Comparison of ENCODE assay signal across 8 cellular contexts in the genomic region with DNA sequence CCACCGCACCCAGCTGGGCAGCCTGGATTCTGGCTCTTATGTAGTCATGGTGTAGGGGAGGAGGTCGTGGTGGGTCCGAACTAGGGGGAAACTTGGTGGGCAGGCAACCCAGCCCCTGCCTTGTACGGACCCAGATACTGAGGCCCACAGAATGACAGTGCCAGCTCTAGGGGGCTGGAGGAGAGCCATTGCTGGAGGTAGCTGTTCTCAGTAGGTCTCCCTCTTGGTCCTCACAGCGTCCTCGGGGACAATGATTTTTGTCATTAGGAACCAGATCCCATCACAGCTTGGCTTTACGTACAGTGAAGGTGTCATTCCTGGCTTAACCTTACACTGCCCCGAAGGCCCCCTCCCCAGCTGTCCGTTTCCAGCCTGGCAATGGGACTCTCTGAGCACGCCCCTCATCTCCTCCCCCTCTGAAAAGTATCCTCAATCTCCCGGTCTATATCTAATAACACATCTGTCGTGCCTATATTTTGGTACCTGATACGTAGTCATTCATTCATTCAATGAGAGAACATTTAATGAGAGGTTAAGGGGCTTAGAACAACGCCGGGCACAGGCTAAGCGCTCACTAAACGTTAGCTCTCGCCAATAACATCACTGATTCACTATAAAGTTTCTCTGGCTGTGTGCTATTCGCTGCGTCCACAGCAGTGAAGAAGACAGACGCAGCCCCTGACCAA. TPM values are rescaled to one million over a fixed set of nuclear protein-coding genes. Genes with fewer than 3 reads are reported as not detected.
DNase-seq lines count a peak whose midpoint lies in the region; ATAC-seq and TF ChIP-seq lines count a peak whose summit lies in the region.

No MANE protein-coding gene starts in this region.

- H3K4me2 ChIP-seq in PC-9: peak overlapping the region; percentile 74

- peaks cover 57% of the 10 kb centered on the region for H3K4me1 ChIP-seq in PC-9 (replicated peaks; ENCODE audit: insufficient read depth)
- peaks cover 39 to 77% (median 67%) of the 10 kb centered on the region in 4 donors for H3K4me1 ChIP-seq in esophagus muscularis mucosa
- peaks cover 32% of the 10 kb centered on the region for H3K4me1 ChIP-seq in psoas muscle

- WGBS in esophagus muscularis mucosa: 41% methylated on average over 21 of the region's 21 CpGs
- WGBS in psoas muscle, 3 donors: 47 to 51% (median 47%) methylated on average over 21 of the region's 21 CpGs

- H3K4me3 ChIP-seq in GM06990 (replicated peaks; ENCODE audit: low read depth, low read length) (0 out of 2 replicates have a peak overlapping the region, but pooled peaks have one; percentile 7), PC-9 (peak overlapping the region; percentile 76; the same call in 1 of the 2 replicates), esophagus muscularis mucosa (peak overlapping the region; percentile 97 to 100 (median 100)), psoas muscle (peak overlapping the region; percentile 98)

- no peak for TF ChIP-seq EP300 in esophagus muscularis mucosa (IDR thresholded peaks at IDR 0.05)

- peaks cover 47% of the 10 kb centered on the region for H3K79me2 ChIP-seq in PC-9 (ENCODE audit: low read depth)

- no peaks in the 10 kb centered on the region for H3K9me2 ChIP-seq in PC-9 (ENCODE audit: insufficient read depth)

- no peak for DNase-seq in GM06990 (ENCODE audit: extremely low read depth, insufficient read length)
- no peak for DNase-seq in PC-9
- DNase-seq in esophagus muscularis mucosa (ENCODE audit: extremely low spot score): no peak
- DNase-seq in psoas muscle: peak in 1 of 2 donors; percentile 50
- DNase-seq in GM10266 (ENCODE audit: extremely low spot score): no peak
- no peak for DNase-seq in stimulated activated CD4-positive, alpha-beta T cell treated with anti-CD3 and anti-CD28 coated beads, Interleukin-2, amount 100 ng/mL, for 48 hours
- DNase-seq in GM19240 (ENCODE audit: insufficient read length, low spot score): no peak
- DNase-seq in ureter (ENCODE audit: low spot score): no peak

- CTCF ChIA-PET in PC-9 (lab: Charles Lee): interaction anchor here (0.6 kb wide), 1 partner anchor 134 kb away, joined by 3 read pairs; no protein-coding TSS in a partner anchor

- H3K9me3 ChIP-seq in PC-9 (ENCODE audit: insufficient read depth, low read depth) (no peaks in the 10 kb centered on the region), esophagus muscularis mucosa (no peaks in the 10 kb centered on the region), psoas muscle (no peaks in the 10 kb centered on the region)

- TF ChIP-seq POLR2A in esophagus muscularis mucosa (IDR thresholded peaks at IDR 0.05; ENCODE audit: low read depth): no peak

- H3K27me3 ChIP-seq in GM06990 (replicated peaks; ENCODE audit: control insufficient read depth, insufficient read depth, low read length) (no peaks in the 10 kb centered on the region), PC-9 (ENCODE audit: insufficient read depth, low read depth) (no peaks in the 10 kb centered on the region), esophagus muscularis mucosa (no peaks in the 10 kb centered on the region), psoas muscle (ENCODE audit: insufficient read depth in 3 of 3, low read length in 2 of 3) (no peaks in the 10 kb centered on the region)

- peaks cover 30% of the 10 kb centered on the region for H3F3A ChIP-seq in PC-9 (ENCODE audit: insufficient read depth, low read depth)

- TF ChIP-seq CTCF in GM06990 (IDR thresholded peaks at IDR 0.05; ENCODE audit: insufficient read depth, low read length, poor library complexity, severe bottlenecking): no peak
- no peak for TF ChIP-seq CTCF in PC-9 (conservative IDR thresholded peaks at IDR 0.05)
- no peak for TF ChIP-seq CTCF in esophagus muscularis mucosa (IDR thresholded peaks at IDR 0.05)
- TF ChIP-seq CTCF in psoas muscle (IDR thresholded peaks at IDR 0.05): no peak
- TF ChIP-seq CTCF in GM10266 (IDR thresholded peaks at IDR 0.05; ENCODE audit: control insufficient read depth, insufficient read depth, low read depth, missing control alignments): no peak

- TSS peak; percentile 49 for BruUV-seq in PC-9 (replicated peaks; lab: Mats Ljungman, UMichigan)

- no peaks in the 10 kb centered on the region for H4K20me1 ChIP-seq in PC-9 (ENCODE audit: insufficient read depth)

- intact Hi-C loops in PC-9 (cut with micrococcal nuclease; ENCODE audit: unreplicated experiment): loop anchor here (1.0 to 10.0 kb wide), 7 partner anchors 9 to 551 kb away; no protein-coding TSS in a partner anchor
- intact Hi-C loops in esophagus muscularis mucosa (cut with DNase I): loop anchor here (5.0 kb wide), 1 partner anchor 354 kb away; the partner anchor contains the start of gene ZNF839
- intact Hi-C loops in psoas muscle (cut with DNase I): loop anchor here (5.0 to 10.0 kb wide), 5 partner anchors 79 to 351 kb away; partner anchors contain the start of genes ZNF839 (in 2 of the 2) and HSP90AA1 (in 1 of the 2)

- H3K27ac ChIP-seq in PC-9 (no peak overlapping the region), esophagus muscularis mucosa (replicated peaks in 1 of 4) (peak overlapping the region; percentile 62 to 99 (median 98)), psoas muscle (peak overlapping the region; percentile 42)

- no peak for ATAC-seq in psoas muscle

- H2AFZ ChIP-seq in PC-9: peak overlapping the region; percentile 82

- no peaks in the 10 kb centered on the region for H3K36me3 ChIP-seq in GM06990 (ENCODE audit: control insufficient read depth, insufficient read depth, low read length)
- peaks cover 13% of the 10 kb centered on the region for H3K36me3 ChIP-seq in PC-9 (ENCODE audit: low read depth)
- peaks cover 0 to 4% (median 0%) of the 10 kb centered on the region in 4 donors for H3K36me3 ChIP-seq in esophagus muscularis mucosa
- H3K36me3 ChIP-seq in psoas muscle (ENCODE audit: insufficient read depth in 1 of 2, low read depth in 1 of 2): no peaks in the 10 kb centered on the region

- POLR2A ChIA-PET in PC-9 (lab: Charles Lee; ENCODE audit: unreplicated experiment): no interaction called here

RNA-seq across cellular contexts. Expression of gene DYNC1H1, which starts 0.6 kb away (rescaled TPM):
- total RNA-seq in PC-9 (2021) (1,203 and 1,268 TPM in 2 replicates), esophagus muscularis mucosa (100 to 1,000 TPM; 608 to 897 (median 728) TPM), psoas muscle (100 to 1,000 TPM; 332 to 634 (median 549) TPM), ureter (467 TPM)
- 100 to 1,000 TPM; 117 to 306 (median 228) TPM for polyA plus RNA-seq in psoas muscle

Comparison
In these comparisons a context has a peak if more than half of its experiments do, and no peak if none do; other contexts are left out.
1. H3K4me3 ChIP-seq: peak in every context shown above with its lines; median percentile 100 in esophagus muscularis mucosa; 98 in psoas muscle; 76 in PC-9; 7 in GM06990.